In genomic region chr6:138590796-138591709, GRCh38 we compare ENCODE assay signal across 8 cellular contexts.
DNase-seq lines count a peak whose midpoint lies in the region; ATAC-seq and TF ChIP-seq lines count a peak whose summit lies in the region.

No MANE protein-coding gene starts in this region.

- H3K27ac ChIP-seq in SU-DHL-6 (ENCODE audit: low read depth, low read length) = no peak overlapping the region

- intact Hi-C loops in left colon (cut with DNase I, micrococcal nuclease) = loop anchor here in 1 of 2 donors (10.0 kb wide), 2 partner anchors 174 to 476 kb away; no protein-coding TSS in a partner anchor

- no peaks in the 10 kb centered on the region for H4K20me1 ChIP-seq in SU-DHL-6 (ENCODE audit: low read depth, low read length)

- H3K9me2 ChIP-seq in SU-DHL-6 (replicated peaks; ENCODE audit: insufficient read depth, low read length) = no peaks in the 10 kb centered on the region

- H3F3A ChIP-seq in SU-DHL-6 (ENCODE audit: insufficient read depth) = no peaks in the 10 kb centered on the region

- H2AFZ ChIP-seq in SU-DHL-6 (ENCODE audit: low read depth, low read length, severe bottlenecking) = no peak overlapping the region

- H3K27me3 ChIP-seq in BE2C (no peaks in the 10 kb centered on the region), SU-DHL-6 (ENCODE audit: low read length) (no peaks in the 10 kb centered on the region)

- H3K4me3 ChIP-seq in BE2C (ENCODE audit: low read depth, low read length) (no peak overlapping the region), SU-DHL-6 (ENCODE audit: insufficient read depth, low read length, poor library complexity, severe bottlenecking) (no peak overlapping the region)

- no peak overlapping the region for H3K9ac ChIP-seq in SU-DHL-6 (ENCODE audit: low read length)

- TF ChIP-seq CTCF in BE2C (IDR thresholded peaks at IDR 0.05; ENCODE audit: low read depth, low read length) (peak; percentile 89), SU-DHL-6 (IDR thresholded peaks at IDR 0.05; ENCODE audit: insufficient read depth, low read length, poor library complexity, severe bottlenecking) (peak; percentile 89)

- no peaks in the 10 kb centered on the region for H3K9me3 ChIP-seq in BE2C
- no peaks in the 10 kb centered on the region for H3K9me3 ChIP-seq in SU-DHL-6 (ENCODE audit: insufficient read depth, low read length)

- no peaks in the 10 kb centered on the region for H3K79me2 ChIP-seq in SU-DHL-6 (ENCODE audit: insufficient read depth, low read length)

- H3K4me1 ChIP-seq in BE2C = no peaks in the 10 kb centered on the region

- H3K36me3 ChIP-seq in BE2C (no peaks in the 10 kb centered on the region), SU-DHL-6 (ENCODE audit: low read length) (no peaks in the 10 kb centered on the region)

- DNase-seq in BE2C = peak; percentile 67
- peak; percentile 73 for DNase-seq in NCI-H1105 (lab: John Stamatoyannopoulos, UW)
- DNase-seq in cerebellum (ENCODE audit: low spot score) = peak; percentile 70
- DNase-seq in left colon = peak; percentile 54 to 69
- peak; percentile 12 for DNase-seq in stimulated activated CD8-positive, alpha-beta memory T cell treated with anti-CD3 and anti-CD28 coated beads, Interleukin-7, amount 100 ng/mL, for 24 hours (ENCODE audit: low read depth)

- peak; percentile 31 for ATAC-seq in GM18498 (IDR thresholded peaks at IDR 0.05; ENCODE audit: unreplicated experiment)
- peak; percentile 76 for ATAC-seq in left colon
- ATAC-seq in HG02970 (IDR thresholded peaks at IDR 0.05; ENCODE audit: low FRiP score, unreplicated experiment) = no peak

- no peak overlapping the region for H3K4me2 ChIP-seq in SU-DHL-6 (ENCODE audit: low read depth, low read length, poor library complexity, severe bottlenecking)

Comparison
In these comparisons a context has a peak if more than half of its experiments do, and no peak if none do; other contexts are left out.
1. DNase-seq: peak in every context shown above with its lines; median percentile 73 in NCI-H1105; 70 in cerebellum; 67 in BE2C; 62 in left colon; 12 in stimulated activated CD8-positive, alpha-beta memory T cell treated with anti-CD3 and anti-CD28 coated beads, Interleukin-7, amount 100 ng/mL, for 24 hours.